In genomic region chr18:51342815-51343214, GRCh38 we compare ENCODE assay signal across 2 cellular contexts.
TF ChIP-seq lines count a peak whose summit lies in the region.

No MANE protein-coding gene starts in this region.

TF ChIP-seq in IMR-90, 13 proteins besides CTCF, POLR2A, EP300 and RAD21 (continued from another document):
- no peak for TF ChIP-seq ELK1 (IDR thresholded peaks at IDR 0.05; ENCODE audit: borderline replicate concordance, low read depth, low read length)

TF ChIP-seq in K562, 482 proteins besides CTCF, POLR2A, EP300 and RAD21 (continued from another document):
- TF ChIP-seq ZMIZ1 (IDR thresholded peaks at IDR 0.05; ENCODE audit: low read depth in 2 of 2, low read length in 2 of 2) (no peak), TCF7 (IDR thresholded peaks at IDR 0.05; ENCODE audit: borderline replicate concordance) (no peak), HDAC6 (IDR thresholded peaks at IDR 0.05; ENCODE audit: low read depth, low read length) (no peak), ATF3 (IDR thresholded peaks at IDR 0.05) (peak; percentile 64), ATF3 (CRISPR knock-in tag; conservative IDR thresholded peaks at IDR 0.05) (no peak), FUS (optimal IDR thresholded peaks at IDR 0.05; ENCODE audit: low read depth, low read length) (no peak), TCF15 (CRISPR knock-in tag; IDR thresholded peaks at IDR 0.05) (no peak), FOSL1 (tag; conservative IDR thresholded peaks at IDR 0.05) (peak; percentile 85), ZNF75A (CRISPR knock-in tag; IDR thresholded peaks at IDR 0.05) (peak; percentile 72), CBX8 (IDR thresholded peaks at IDR 0.05; ENCODE audit: borderline replicate concordance, extremely low read depth, low read depth, low read length, poor library complexity, severe bottlenecking) (no peak), CHD7 (IDR thresholded peaks at IDR 0.05; ENCODE audit: low read depth, low read length) (no peak), JUN (IDR thresholded peaks at IDR 0.05; ENCODE audit: borderline replicate concordance, low read depth, low read length) (0 out of 2 replicates have a peak, but pooled peaks have one; percentile 39), JUN (CRISPR knock-in tag; IDR thresholded peaks at IDR 0.05; ENCODE audit: borderline replicate concordance) (no peak), ZSCAN32 (CRISPR knock-in tag; IDR thresholded peaks at IDR 0.05) (no peak), JUND (IDR thresholded peaks at IDR 0.05; ENCODE audit: borderline replicate concordance, low read depth, low read length) (peak; percentile 58; the same call in 1 of the 2 replicates), JUND (tag; IDR thresholded peaks at IDR 0.05; ENCODE audit: borderline replicate concordance, low read depth, low read length) (peak; percentile 73; the same call in 2 of the 3 replicates), CREB5 (CRISPR knock-in tag; IDR thresholded peaks at IDR 0.05) (no peak)
